Comparison of ENCODE assay signal across 15 cellular contexts in the genomic region with DNA sequence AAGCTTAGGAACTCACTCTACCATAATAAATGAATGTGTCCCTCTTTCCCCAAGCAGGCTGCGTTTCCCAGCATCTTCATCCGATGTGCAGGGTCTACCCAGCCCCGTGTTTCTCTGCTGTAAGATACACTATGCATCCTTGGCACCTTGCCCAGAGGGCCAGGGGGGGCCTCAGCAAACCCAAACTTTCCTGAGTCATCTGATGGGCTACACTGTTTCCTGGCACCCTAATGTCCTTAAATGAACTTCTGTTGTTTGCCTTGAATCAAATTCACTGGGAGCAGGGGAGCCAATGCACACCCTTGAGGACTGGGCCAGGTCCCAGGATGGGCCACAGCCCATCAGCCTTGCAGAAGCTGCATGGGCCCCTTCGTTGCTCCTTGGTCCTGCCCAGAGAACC.
DNase-seq lines count a peak whose midpoint lies in the region; ATAC-seq lines count a peak whose summit lies in the region.
"Had no signal": no experiment of that assay in that cellular context is flagged by ENCODE, and none has a peak within 500 bp of the region (broad histone marks: within the 10 kb centered on the region; RNA-seq: fewer than 3 reads in every experiment).

No MANE protein-coding gene starts in this region.

- DNase-seq in NCI-H345 (lab: John Stamatoyannopoulos, UW) (peak; percentile 18), NCI-H345 treated with DMSO at 0.1 percent for 48 hours (lab: John Stamatoyannopoulos, UW; ENCODE audit: unreplicated experiment) (no peak), NCI-H1092 (lab: John Stamatoyannopoulos, UW) (peak; percentile 40), NCI-H2227 treated with DMSO at 0.1 percent for 48 hours (lab: John Stamatoyannopoulos, UW) (peak; percentile 64), HCEC 1CT (no peak)
- DNase-seq: CD8-positive, alpha-beta T cell; DND-41; GM23248; Kasumi-1; MG63; NCI-H1048; NCI-H187; SHP77 treated with DMSO at 0.1 percent for 48 hours had no signal

- ATAC-seq in GM21423 (IDR thresholded peaks at IDR 0.05; ENCODE audit: unreplicated experiment) = no peak
- no peak for ATAC-seq in GM18502 (IDR thresholded peaks at IDR 0.05; ENCODE audit: poor library complexity, unreplicated experiment)
- ATAC-seq: CD8-positive, alpha-beta T cell had no signal

Comparison
In these comparisons a context has a peak if more than half of its experiments do, and no peak if none do; other contexts are left out.
1. DNase-seq: peak in NCI-H345 (single experiment), NCI-H1092 (single experiment) and NCI-H2227 treated with DMSO at 0.1 percent for 48 hours (single experiment); none in NCI-H345 treated with DMSO at 0.1 percent for 48 hours (single experiment) and HCEC 1CT (single experiment).